Comparison of ENCODE assay signal across 8 cellular contexts in genomic region chr16:1494711-1495110, GRCh38. TPM values are rescaled to one million over a fixed set of nuclear protein-coding genes. Genes with fewer than 3 reads are reported as not detected.
DNase-seq lines count a peak whose midpoint lies in the region; ATAC-seq and TF ChIP-seq lines count a peak whose summit lies in the region.

No MANE protein-coding gene starts in this region.

- H3K27ac ChIP-seq in GM23338 (ENCODE audit: low read depth) (no peak overlapping the region), lower lobe of right lung (no peak overlapping the region)

- H3F3A ChIP-seq in GM23338 (replicated peaks; ENCODE audit: low read depth): 0 out of 2 replicates have a peak, but pooled peaks cover 6% of the 10 kb centered on the region

- ATAC-seq in GM23338 (no peak), lower lobe of right lung (no peak), GM18505 (IDR thresholded peaks at IDR 0.05; ENCODE audit: unreplicated experiment) (no peak), GM21360 (IDR thresholded peaks at IDR 0.05; ENCODE audit: unreplicated experiment) (no peak)
- ATAC-seq in activated CD4-positive, CD25-positive, alpha-beta regulatory T cell treated with anti-CD3 and anti-CD28 coated beads, Interleukin-2, amount 50 U/mL, for 24 hours: no peak

- H3K4me3 ChIP-seq in AG04449 (ENCODE audit: low read depth, low read length): peak overlapping the region; percentile 72
- H3K4me3 ChIP-seq in GM23338: peak overlapping the region; percentile 85; the same call in 1 of the 2 replicates
- peak overlapping the region; percentile 86 for H3K4me3 ChIP-seq in lower lobe of right lung

- no peak overlapping the region for H3K27ac Mint-ChIP-seq in GM23338
- peak overlapping the region; percentile 99 for H3K27ac Mint-ChIP-seq in activated naive CD8-positive, alpha-beta T cell treated with anti-CD3 and anti-CD28 coated beads for 36 hours

- peak overlapping the region; percentile 88; the same call in 1 of the 2 replicates for H3K4me2 ChIP-seq in GM23338

- intact Hi-C loops in lower lobe of right lung (cut with DNase I): no loop called here

- TF ChIP-seq POLR2A in GM18505 (IDR thresholded peaks at IDR 0.05; ENCODE audit: borderline replicate concordance, extremely low read depth, insufficient read depth, insufficient read length): no peak

- H3K9me3 Mint-ChIP-seq in GM23338: no peaks in the 10 kb centered on the region
- no peaks in the 10 kb centered on the region for H3K9me3 Mint-ChIP-seq in activated naive CD8-positive, alpha-beta T cell treated with anti-CD3 and anti-CD28 coated beads for 36 hours

- H3K4me1 ChIP-seq in GM23338 (ENCODE audit: insufficient read depth): 0 out of 2 replicates have a peak, but pooled peaks cover 4% of the 10 kb centered on the region
- peaks cover 21% of the 10 kb centered on the region for H3K4me1 ChIP-seq in lower lobe of right lung

- H3K4me3 Mint-ChIP-seq in GM23338: peak overlapping the region; percentile 90; the same call in 2 of the 3 replicates
- H3K4me3 Mint-ChIP-seq in activated naive CD8-positive, alpha-beta T cell treated with anti-CD3 and anti-CD28 coated beads for 36 hours: peak overlapping the region; percentile 94

- peaks cover 30% of the 10 kb centered on the region for H3K36me3 Mint-ChIP-seq in GM23338 (ENCODE audit: low read depth)
- H3K36me3 Mint-ChIP-seq in activated naive CD8-positive, alpha-beta T cell treated with anti-CD3 and anti-CD28 coated beads for 36 hours: peaks cover 7% of the 10 kb centered on the region

- H3K27me3 ChIP-seq in GM23338 (ENCODE audit: insufficient read depth) (no peaks in the 10 kb centered on the region), lower lobe of right lung (ENCODE audit: low read depth) (no peaks in the 10 kb centered on the region)

- H3K27me3 Mint-ChIP-seq in GM23338 (ENCODE audit: insufficient read depth, low read depth, poor library complexity): peaks cover 9% of the 10 kb centered on the region
- H3K27me3 Mint-ChIP-seq in activated naive CD8-positive, alpha-beta T cell treated with anti-CD3 and anti-CD28 coated beads for 36 hours: no peaks in the 10 kb centered on the region

- H3K4me1 Mint-ChIP-seq in GM23338: peaks cover 6% of the 10 kb centered on the region; the same call in 2 of the 3 replicates
- peaks cover 8% of the 10 kb centered on the region for H3K4me1 Mint-ChIP-seq in activated naive CD8-positive, alpha-beta T cell treated with anti-CD3 and anti-CD28 coated beads for 36 hours

- no peaks in the 10 kb centered on the region for H4K20me1 ChIP-seq in GM23338 (replicated peaks; ENCODE audit: insufficient read depth)

- no peaks in the 10 kb centered on the region for H3K9me2 ChIP-seq in GM23338 (ENCODE audit: insufficient read depth)

- POLR2A ChIA-PET in AG04449 (lab: Yijun Ruan, JAX): interaction anchor here (1.1 to 1.2 kb wide), 2 partner anchors 19 to 115 kb away, joined by 3 read pairs; no protein-coding TSS in a partner anchor

- CTCF ChIA-PET in AG04449 (lab: Yijun Ruan, JAX): interaction anchor here (0.9 to 1.8 kb wide), 12 partner anchors 8 to 230 kb away, joined by 3 to 7 read pairs (median 4); partner anchors contain the start of gene MAPK8IP3

- peaks cover 3% of the 10 kb centered on the region; the same call in 1 of the 2 replicates for H3K79me2 ChIP-seq in GM23338 (replicated peaks; ENCODE audit: insufficient read depth)

- TF ChIP-seq CTCF in AG04449 (IDR thresholded peaks at IDR 0.05; ENCODE audit: insufficient read depth, low read length, missing control alignments) (no peak), GM23338 (conservative IDR thresholded peaks at IDR 0.05; ENCODE audit: low read depth in 2 of 2) (no peak), lower lobe of right lung (IDR thresholded peaks at IDR 0.05) (no peak)

- DNase-seq in AG04449 (ENCODE audit: low read depth, low spot score): no peak
- DNase-seq in GM23338 (ENCODE audit: low spot score): no peak
- no peak for DNase-seq in activated naive CD8-positive, alpha-beta T cell treated with anti-CD3 and anti-CD28 coated beads for 36 hours
- peak; percentile 37 for DNase-seq in lower lobe of right lung
- no peak for DNase-seq in hippocampal formation (lab: John Stamatoyannopoulos, UW)

- H2AFZ ChIP-seq in GM23338: no peak overlapping the region

- peaks cover 6% of the 10 kb centered on the region for H3K36me3 ChIP-seq in GM23338 (ENCODE audit: insufficient read depth)
- peaks cover 47% of the 10 kb centered on the region for H3K36me3 ChIP-seq in lower lobe of right lung

- no peaks in the 10 kb centered on the region for H3K9me3 ChIP-seq in lower lobe of right lung

TF ChIP-seq in GM23338, 12 proteins besides CTCF, POLR2A, EP300 and RAD21 (continues in another document):
- TF ChIP-seq EZH2phosphoT487 (IDR thresholded peaks at IDR 0.05; ENCODE audit: unreplicated experiment) (no peak), ZNF331 (CRISPR knock-in tag; IDR thresholded peaks at IDR 0.05; ENCODE audit: low read depth) (no peak), ZNF114 (CRISPR knock-in tag; IDR thresholded peaks at IDR 0.05) (no peak), EZH2 (IDR thresholded peaks at IDR 0.05; ENCODE audit: low read depth, unreplicated experiment) (no peak), CREB1 (CRISPR knock-in tag; IDR thresholded peaks at IDR 0.05; ENCODE audit: low read depth) (no peak), ETS1 (IDR thresholded peaks at IDR 0.05) (no peak), REST (IDR thresholded peaks at IDR 0.05; ENCODE audit: unreplicated experiment) (no peak), JUNB (IDR thresholded peaks at IDR 0.05; ENCODE audit: unreplicated experiment) (no peak), STAT1 (IDR thresholded peaks at IDR 0.05; ENCODE audit: unreplicated experiment) (no peak), NANOG (IDR thresholded peaks at IDR 0.05; ENCODE audit: borderline replicate concordance) (no peak), POLR2AphosphoS5 (IDR thresholded peaks at IDR 0.05; ENCODE audit: low read depth) (no peak)

RNA-seq across cellular contexts. Expression of gene TELO2, which starts 1.6 kb away (rescaled TPM):
- 71.7 and 76.0 TPM in 2 replicates for total RNA-seq in GM23338 (2014; rRNA removed; shearing (Covaris generic))
- polyA plus RNA-seq in GM23338 (2016; fragmentation: Nextera tagmentation; extraction: Ambion mirVana): 45.4 and 49.8 TPM in 2 replicates
- total RNA-seq in activated naive CD8-positive, alpha-beta T cell treated with anti-CD3 and anti-CD28 coated beads for 36 hours: 10 to 100 TPM; 82.5 to 82.9 TPM
- 27.5 TPM for total RNA-seq in lower lobe of right lung

RNA-seq across cellular contexts. Expression of gene PTX4, which starts 6.0 kb away (rescaled TPM):
- total RNA-seq in GM23338 (2014; rRNA removed; shearing (Covaris generic)): not detected in 2 replicates
- not detected in 2 replicates for polyA plus RNA-seq in GM23338 (2016; fragmentation: Nextera tagmentation; extraction: Ambion mirVana)
- not detected for total RNA-seq in activated naive CD8-positive, alpha-beta T cell treated with anti-CD3 and anti-CD28 coated beads for 36 hours
- total RNA-seq in lower lobe of right lung: not detected

RNA-seq across cellular contexts. Expression of gene CLCN7, which starts 19.9 kb away (rescaled TPM):
- total RNA-seq in GM23338 (2014; rRNA removed; shearing (Covaris generic)): 35.9 and 53.8 TPM in 2 replicates
- 13.8 and 17.4 TPM in 2 replicates for polyA plus RNA-seq in GM23338 (2016; fragmentation: Nextera tagmentation; extraction: Ambion mirVana)
- total RNA-seq in activated naive CD8-positive, alpha-beta T cell treated with anti-CD3 and anti-CD28 coated beads for 36 hours: 10 to 100 TPM; 45.0 to 48.8 TPM
- 146 TPM for total RNA-seq in lower lobe of right lung

RNA-seq across cellular contexts. Expression of gene TMEM204, which starts 38.8 kb away (rescaled TPM):
- 0.14 TPM in 1 of 2 replicates, not detected in the other for total RNA-seq in GM23338 (2014; rRNA removed; shearing (Covaris generic))
- polyA plus RNA-seq in GM23338 (2016; fragmentation: Nextera tagmentation; extraction: Ambion mirVana): 0.21 and 0.23 TPM in 2 replicates
- total RNA-seq in activated naive CD8-positive, alpha-beta T cell treated with anti-CD3 and anti-CD28 coated beads for 36 hours: 10 to 100 TPM; 21.2 to 23.7 TPM
- 63.1 TPM for total RNA-seq in lower lobe of right lung

RNA-seq across cellular contexts. Expression of gene CCDC154, which starts 50.4 kb away (rescaled TPM):
- not detected in 2 replicates for total RNA-seq in GM23338 (2014; rRNA removed; shearing (Covaris generic))
- polyA plus RNA-seq in GM23338 (2016; fragmentation: Nextera tagmentation; extraction: Ambion mirVana): 0.31 and 0.49 TPM in 2 replicates
- 1 to 10 TPM; 1.3 TPM for total RNA-seq in activated naive CD8-positive, alpha-beta T cell treated with anti-CD3 and anti-CD28 coated beads for 36 hours
- total RNA-seq in lower lobe of right lung: 3.1 TPM
